26 cellular contexts compared by ENCODE assay signal in the genomic region with DNA sequence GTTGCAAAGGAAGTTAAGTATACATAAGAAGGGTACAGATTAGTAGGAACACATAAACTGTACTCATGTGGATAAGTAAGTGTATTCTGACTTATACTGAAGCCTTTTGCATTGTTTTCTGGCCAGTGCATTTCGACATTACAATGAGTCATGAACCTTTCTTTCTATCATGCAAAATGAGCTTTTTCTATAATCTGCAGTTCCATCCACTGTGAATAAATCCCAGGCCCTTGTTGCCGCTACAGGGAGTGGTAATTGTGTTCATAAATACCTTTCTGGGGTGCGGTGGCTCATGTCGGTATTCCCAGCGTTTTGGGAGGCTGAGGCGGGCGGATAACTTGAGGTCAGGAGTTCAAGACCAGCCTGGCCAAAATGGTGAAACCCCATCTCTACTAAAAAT.
DNase-seq lines count a peak whose midpoint lies in the region; ATAC-seq and TF ChIP-seq lines count a peak whose summit lies in the region.
"Had no signal": no experiment of that assay in that cellular context is flagged by ENCODE, and none has a peak within 500 bp of the region (broad histone marks: within the 10 kb centered on the region; RNA-seq: fewer than 3 reads in every experiment).

No MANE protein-coding gene starts in this region.

- CTCF ChIA-PET in MCF 10A (lab: Yijun Ruan, JAX), result interaction anchor here (0.7 kb wide), 1 partner anchor 769 kb away, joined by 3 read pairs; no protein-coding TSS in a partner anchor
- CTCF ChIA-PET in activated CD8-positive, alpha-beta T cell treated with anti-CD3 and anti-CD28 coated beads for 36 hours (lab: Charles Lee), result no interaction called here

- peak overlapping the region; percentile 47 for H3K27ac Mint-ChIP-seq in MCF 10A (ENCODE audit: low read depth, unreplicated experiment)
- no peak overlapping the region for H3K27ac Mint-ChIP-seq in activated CD8-positive, alpha-beta T cell treated with anti-CD3 and anti-CD28 coated beads for 36 hours
- H3K27ac Mint-ChIP-seq: B cell; CD8-positive, alpha-beta T cell had no signal

- ATAC-seq in foreskin keratinocyte (no peak), HG03457 (IDR thresholded peaks at IDR 0.05; ENCODE audit: unreplicated experiment) (no peak)
- no peak for ATAC-seq in activated CD8-positive, alpha-beta T cell treated with anti-CD3 and anti-CD28 coated beads for 36 hours
- ATAC-seq: CD8-positive, alpha-beta T cell; PC-3; Right ventricle myocardium inferior; SK-N-SH treated with all-trans-retinoic acid at 6 μM for 48 hours had no signal

- H3K27ac ChIP-seq in breast epithelium (no peak overlapping the region), brain microvascular endothelial cell (no peak overlapping the region), foreskin keratinocyte (no peak overlapping the region)
- H3K27ac ChIP-seq: 22Rv1, C4-2B, SJCRH30 had no signal

- intact Hi-C loops in MCF 10A (cut with micrococcal nuclease), result no loop called here
- intact Hi-C loops in breast epithelium (cut with DNase I; ENCODE audit: low total_unique reads), result no loop called here
- intact Hi-C loops in activated CD8-positive, alpha-beta T cell treated with anti-CD3 and anti-CD28 coated beads for 36 hours (cut with micrococcal nuclease), result no loop called here

- H3K9me3 ChIP-seq in breast epithelium, result no peaks in the 10 kb centered on the region
- H3K9me3 ChIP-seq: Caco-2, SJCRH30 had no signal

- H3K4me1 Mint-ChIP-seq in MCF 10A (ENCODE audit: insufficient read depth, unreplicated experiment), result peaks cover 29% of the 10 kb centered on the region
- H3K4me1 Mint-ChIP-seq in activated CD8-positive, alpha-beta T cell treated with anti-CD3 and anti-CD28 coated beads for 36 hours (ENCODE audit: low read depth), result no peaks in the 10 kb centered on the region
- H3K4me1 Mint-ChIP-seq: B cell had no signal

- in situ Hi-C loops in brain microvascular endothelial cell (cut with HindIII; ENCODE audit: low pct_ligation_motif_present, low sequenced_read_pairs), result no loop called here

- H3K4me3 ChIP-seq in breast epithelium (no peak overlapping the region), brain microvascular endothelial cell (ENCODE audit: low read depth, low read length) (no peak overlapping the region)
- H3K4me3 ChIP-seq: SJCRH30 had no signal

- peaks cover 7% of the 10 kb centered on the region for H3K9me3 Mint-ChIP-seq in MCF 10A (ENCODE audit: unreplicated experiment)
- peaks cover 11% of the 10 kb centered on the region for H3K9me3 Mint-ChIP-seq in activated CD8-positive, alpha-beta T cell treated with anti-CD3 and anti-CD28 coated beads for 36 hours

- H3K4me1 ChIP-seq in breast epithelium (no peaks in the 10 kb centered on the region), foreskin keratinocyte (no peaks in the 10 kb centered on the region)
- H3K4me1 ChIP-seq: Caco-2 had no signal

- no peaks in the 10 kb centered on the region for H3K27me3 Mint-ChIP-seq in MCF 10A (ENCODE audit: insufficient read depth, unreplicated experiment)
- no peaks in the 10 kb centered on the region for H3K27me3 Mint-ChIP-seq in activated CD8-positive, alpha-beta T cell treated with anti-CD3 and anti-CD28 coated beads for 36 hours
- H3K27me3 Mint-ChIP-seq: B cell had no signal

- H3K27me3 ChIP-seq in breast epithelium (no peaks in the 10 kb centered on the region), brain microvascular endothelial cell (replicated peaks) (no peaks in the 10 kb centered on the region), foreskin keratinocyte (no peaks in the 10 kb centered on the region)
- H3K27me3 ChIP-seq: SJCRH30 had no signal

- no TSS peak for BruUV-seq in MCF 10A (replicated peaks; lab: Mats Ljungman, UMichigan)

- POLR2A ChIA-PET in MCF 10A (lab: Yijun Ruan, JAX), result interaction anchor here (0.6 to 0.7 kb wide), 3 partner anchors 10 to 996 kb away, joined by 3 to 4 read pairs (median 3); no protein-coding TSS in a partner anchor
- POLR2A ChIA-PET in activated CD8-positive, alpha-beta T cell treated with anti-CD3 and anti-CD28 coated beads for 36 hours (lab: Charles Lee), result no interaction called here

- no peak for TF ChIP-seq POLR2A in breast epithelium (IDR thresholded peaks at IDR 0.05)

- H3K4me3 Mint-ChIP-seq in MCF 10A (ENCODE audit: unreplicated experiment), result no peak overlapping the region
- no peak overlapping the region for H3K4me3 Mint-ChIP-seq in activated CD8-positive, alpha-beta T cell treated with anti-CD3 and anti-CD28 coated beads for 36 hours
- H3K4me3 Mint-ChIP-seq: B cell; CD8-positive, alpha-beta T cell had no signal

- TF ChIP-seq CTCF in MCF 10A (IDR thresholded peaks at IDR 0.05; ENCODE audit: unreplicated experiment) (no peak), breast epithelium (IDR thresholded peaks at IDR 0.05) (no peak), brain microvascular endothelial cell (IDR thresholded peaks at IDR 0.05; ENCODE audit: low read depth, low read length, missing control alignments) (no peak), foreskin keratinocyte (conservative IDR thresholded peaks at IDR 0.05) (no peak)
- TF ChIP-seq CTCF in activated CD8-positive, alpha-beta T cell treated with anti-CD3 and anti-CD28 coated beads for 36 hours (IDR thresholded peaks at IDR 0.05), result no peak

- DNase-seq in MCF 10A (ENCODE audit: unreplicated experiment), result peak; percentile 78
- no peak for DNase-seq in breast epithelium (ENCODE audit: low spot score in 2 of 2)
- peak; percentile 1 for DNase-seq in brain microvascular endothelial cell
- peak; percentile 22 to 41 for DNase-seq in foreskin keratinocyte
- DNase-seq in GDM1 (lab: John Stamatoyannopoulos, UW), result no peak
- DNase-seq in activated CD8-positive, alpha-beta T cell treated with anti-CD3 and anti-CD28 coated beads for 36 hours, result no peak
- DNase-seq: Caco-2; CD8-positive, alpha-beta T cell; GF-D8; H7; IMR-90; KG1; NCI-H1048; NCI-H1417; NCI-H1694; NCI-H2029 treated with DMSO at 0.1 percent for 48 hours; NCI-H748 treated with DMSO at 0.1 percent for 48 hours; NK-92 treated with Interleukin-12 subunit alpha and Interleukin-12 subunit beta, amount 100 ng/mL, for 24 hours; PC-3; SJCRH30 had no signal

- H3K36me3 ChIP-seq in breast epithelium, result no peaks in the 10 kb centered on the region
- no peaks in the 10 kb centered on the region for H3K36me3 ChIP-seq in brain microvascular endothelial cell (replicated peaks)
- H3K36me3 ChIP-seq: SJCRH30 had no signal

- peaks cover 7% of the 10 kb centered on the region for H3K36me3 Mint-ChIP-seq in MCF 10A (ENCODE audit: insufficient read depth, unreplicated experiment)
- H3K36me3 Mint-ChIP-seq in activated CD8-positive, alpha-beta T cell treated with anti-CD3 and anti-CD28 coated beads for 36 hours (ENCODE audit: low read depth), result no peaks in the 10 kb centered on the region
- H3K36me3 Mint-ChIP-seq: CD8-positive, alpha-beta T cell had no signal

Comparison
In these comparisons a context has a peak if more than half of its experiments do, and no peak if none do; other contexts are left out.
1. DNase-seq: peak in MCF 10A (single experiment), brain microvascular endothelial cell (single experiment) and foreskin keratinocyte (2 of 2); none in breast epithelium (0 of 2), GDM1 (single experiment) and activated CD8-positive, alpha-beta T cell treated with anti-CD3 and anti-CD28 coated beads for 36 hours (single experiment).